In genomic region chr5:134904621-134905245, GRCh38 we compare ENCODE assay signal across 8 cellular contexts. TPM values are rescaled to one million over a fixed set of nuclear protein-coding genes. Genes with fewer than 3 reads are reported as not detected.
DNase-seq lines count a peak whose midpoint lies in the region; ATAC-seq and TF ChIP-seq lines count a peak whose summit lies in the region.

PCBD2 (plus strand) TSS chr5:134905131; CDS start chr5:134905140, 9 bp downstream.

- no peaks in the 10 kb centered on the region for H3K27me3 ChIP-seq in Caco-2 (replicated peaks; ENCODE audit: control insufficient read depth, insufficient read depth, low read length)

- no peaks in the 10 kb centered on the region for H3K4me1 Mint-ChIP-seq in Caco-2 (ENCODE audit: low read depth, unreplicated experiment)
- H3K4me1 Mint-ChIP-seq in memory B cell, result peaks cover 12% of the 10 kb centered on the region

- peaks cover 23% of the 10 kb centered on the region for H3K36me3 Mint-ChIP-seq in Caco-2 (ENCODE audit: insufficient read depth, unreplicated experiment)
- peaks cover 4% of the 10 kb centered on the region for H3K36me3 Mint-ChIP-seq in memory B cell

- peak; percentile 70 for ATAC-seq in memory B cell (ENCODE audit: low read depth)

- peak within 1 kb of the TSS; percentile 94 for H3K4me3 ChIP-seq in Caco-2 (ENCODE audit: low read depth, low read length)

- H3K4me1 ChIP-seq in Caco-2, result no peaks in the 10 kb centered on the region

- CTCF ChIA-PET in Caco-2 (lab: Charles Lee), result interaction anchor here (0.5 to 1.9 kb wide), 15 partner anchors 9 to 1129 kb away, joined by 3 to 11 read pairs (median 5); partner anchors contain the start of genes CAMLG and TXNDC15

- TF ChIP-seq CTCF in Caco-2 (IDR thresholded peaks at IDR 0.05; ENCODE audit: insufficient read depth in 1 of 2, low read depth in 1 of 2, low read length in 1 of 2, severe bottlenecking in 1 of 2, unreplicated experiment in 1 of 2) (peak; percentile 93 to 95), GM20000 (IDR thresholded peaks at IDR 0.05; ENCODE audit: extremely low read depth, missing control alignments) (peak; percentile 94)

- DNase-seq in Caco-2 (peak; percentile 93 to 98), GM20000 (ENCODE audit: low spot score) (peak; percentile 91), HT-29 (ENCODE audit: low spot score) (peak; percentile 95), NK-92 (lab: John Stamatoyannopoulos, UW; ENCODE audit: unreplicated experiment) (peak; percentile 19), memory B cell (ENCODE audit: low spot score in 2 of 2) (peak; percentile 94 to 97)
- peak; percentile 69 to 90 for DNase-seq in activated CD8-positive, alpha-beta memory T cell treated with anti-CD3 and anti-CD28 coated beads for 1 hour (ENCODE audit: extremely low read depth in 1 of 2, low read depth in 1 of 2)
- DNase-seq in effector CD8-positive, alpha-beta T cell (lab: John Stamatoyannopoulos, UW), result peak; percentile 74
- DNase-seq in stimulated activated CD8-positive, alpha-beta memory T cell treated with anti-CD3 and anti-CD28 coated beads, Interleukin-12 subunit alpha, Interleukin-12 subunit beta, amount 100 ng/mL, for 1 hour (ENCODE audit: low read depth), result peak; percentile 85

- no peaks in the 10 kb centered on the region for H3K36me3 ChIP-seq in Caco-2 (ENCODE audit: control insufficient read depth, insufficient read depth, low read length)

- no TSS peak for BruUV-seq in Caco-2 (replicated peaks; lab: Mats Ljungman, UMichigan)

- no peaks in the 10 kb centered on the region for H3K9me3 ChIP-seq in Caco-2

- H3K27me3 Mint-ChIP-seq in Caco-2 (ENCODE audit: insufficient read depth, unreplicated experiment) (no peaks in the 10 kb centered on the region), memory B cell (no peaks in the 10 kb centered on the region)

- H3K4me3 Mint-ChIP-seq in Caco-2 (ENCODE audit: unreplicated experiment) (peak within 1 kb of the TSS; percentile 83), memory B cell (peak within 1 kb of the TSS; percentile 96)

- POLR2A ChIA-PET in Caco-2 (lab: Charles Lee), result interaction anchor here (0.6 to 1.6 kb wide), 9 partner anchors 25 to 360 kb away, joined by 3 to 12 read pairs (median 3); partner anchors contain the start of genes C5orf24, DDX46 and TXNDC15

- H3K9me3 Mint-ChIP-seq in Caco-2 (ENCODE audit: unreplicated experiment) (no peaks in the 10 kb centered on the region), memory B cell (no peaks in the 10 kb centered on the region)

- intact Hi-C loops in Caco-2 (cut with micrococcal nuclease; ENCODE audit: unreplicated experiment), result loop anchor here (1.0 to 10.0 kb wide), 5 partner anchors 30 to 318 kb away; partner anchors contain the start of genes CAMLG and TXNDC15

- H3K27ac Mint-ChIP-seq in Caco-2 (ENCODE audit: unreplicated experiment) (peak within 1 kb of the TSS; percentile 90), memory B cell (peak within 1 kb of the TSS; percentile 99)

RNA-seq across cellular contexts. Expression of gene PCBD2, which starts in this region (rescaled TPM):
- total RNA-seq in Caco-2 (2022), result 20.8 and 24.2 TPM in 2 replicates
- total RNA-seq in HT-29 (2014; rRNA removed; shearing (Covaris generic)), result 6.6 and 7.6 TPM in 2 replicates

Comparison
In these comparisons a context has a peak if more than half of its experiments do, and no peak if none do; other contexts are left out.
1. Peak in every context shown above with its lines: DNase-seq, ATAC-seq and H3K4me3 ChIP-seq.
2. DNase-seq: peak in every context shown above with its lines; median percentile 96 in Caco-2; 96 in memory B cell; 95 in HT-29; 91 in GM20000; 85 in stimulated activated CD8-positive, alpha-beta memory T cell treated with anti-CD3 and anti-CD28 coated beads, Interleukin-12 subunit alpha, Interleukin-12 subunit beta, amount 100 ng/mL, for 1 hour; 80 in activated CD8-positive, alpha-beta memory T cell treated with anti-CD3 and anti-CD28 coated beads for 1 hour; 74 in effector CD8-positive, alpha-beta T cell; 19 in NK-92.